11 cellular contexts compared by ENCODE assay signal in the genomic region with DNA sequence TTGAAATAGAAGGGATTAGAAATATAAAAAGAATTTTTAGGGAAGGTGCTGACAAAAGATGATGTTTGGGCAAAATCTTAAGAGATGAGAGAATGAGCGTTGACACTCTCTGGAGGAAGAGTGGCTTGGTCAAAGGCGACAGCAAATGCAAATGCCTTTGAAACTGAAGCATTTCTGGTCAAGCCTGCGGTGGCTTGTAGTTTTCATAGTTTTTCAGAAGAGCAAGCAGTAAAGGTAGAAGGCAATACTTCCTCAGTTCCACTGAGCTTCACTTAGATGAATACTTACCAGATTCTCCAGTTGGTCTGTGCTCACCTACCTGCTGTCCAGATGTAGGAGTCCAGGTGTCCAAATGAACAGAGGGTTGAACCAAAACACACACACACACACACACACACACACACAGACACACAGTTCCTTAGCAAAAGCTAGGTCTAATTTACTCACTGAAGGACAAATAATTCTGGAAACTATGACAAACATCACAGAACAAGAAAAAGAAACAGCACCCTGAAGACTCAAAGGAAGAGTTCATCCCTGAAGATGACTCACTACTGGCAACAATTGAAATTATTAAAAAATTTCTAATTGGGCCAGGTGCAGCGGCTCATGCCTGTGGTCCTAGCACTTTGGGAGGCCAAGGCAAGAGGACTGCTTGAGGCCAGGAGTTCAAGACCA. TPM values are rescaled to one million over a fixed set of nuclear protein-coding genes. Genes with fewer than 3 reads are reported as not detected.
DNase-seq lines count a peak whose midpoint lies in the region; ATAC-seq, FAIRE-seq and TF ChIP-seq lines count a peak whose summit lies in the region.
"Had no signal": no experiment of that assay in that cellular context is flagged by ENCODE, and none has a peak within 500 bp of the region (broad histone marks: within the 10 kb centered on the region; RNA-seq: fewer than 3 reads in every experiment).

No MANE protein-coding gene starts in this region.

- H3K4me1 Mint-ChIP-seq in activated T-cell treated with anti-CD3 and anti-CD28 coated beads, Interleukin-2, amount 50 U/mL, for 24 hours (ENCODE audit: low read depth): peaks cover 32% of the 10 kb centered on the region

- no peaks in the 10 kb centered on the region for H3K27me3 ChIP-seq in mesenchymal stem cell (ENCODE audit: control insufficient read depth in 1 of 2, insufficient read depth in 1 of 2, low read length in 2 of 2)
- H3K27me3 ChIP-seq: uterus had no signal

- no peaks in the 10 kb centered on the region for H3K79me1 ChIP-seq in mesenchymal stem cell (replicated peaks; ENCODE audit: low read length, poor library complexity, severe bottlenecking)

- peak overlapping the region; percentile 38 for H3K9ac ChIP-seq in mesenchymal stem cell (ENCODE audit: low read length)

- no peaks in the 10 kb centered on the region for H3K36me3 Mint-ChIP-seq in activated T-cell treated with anti-CD3 and anti-CD28 coated beads, Interleukin-2, amount 50 U/mL, for 24 hours (ENCODE audit: low read depth)

- H2AFZ ChIP-seq in mesenchymal stem cell (ENCODE audit: low read depth, low read length): no peak overlapping the region

- no peaks in the 10 kb centered on the region for H3K9me3 Mint-ChIP-seq in activated T-cell treated with anti-CD3 and anti-CD28 coated beads, Interleukin-2, amount 50 U/mL, for 24 hours

- ATAC-seq in GM21825 (IDR thresholded peaks at IDR 0.05; ENCODE audit: unreplicated experiment): peak; percentile 46
- peak; percentile 76 for ATAC-seq in HG03521 (IDR thresholded peaks at IDR 0.05; ENCODE audit: unreplicated experiment)
- ATAC-seq: psoas muscle had no signal

- peak overlapping the region; percentile 41 for H3K27ac Mint-ChIP-seq in activated T-cell treated with anti-CD3 and anti-CD28 coated beads, Interleukin-2, amount 50 U/mL, for 24 hours

- H2AK5ac ChIP-seq in mesenchymal stem cell (ENCODE audit: low read length, severe bottlenecking): peak overlapping the region; percentile 73

- H2BK5ac ChIP-seq in mesenchymal stem cell (ENCODE audit: low read depth, low read length, poor library complexity, severe bottlenecking): no peak overlapping the region

- no peak overlapping the region for H4K91ac ChIP-seq in mesenchymal stem cell (ENCODE audit: low read length)

- no peak overlapping the region for H2BK120ac ChIP-seq in mesenchymal stem cell (ENCODE audit: low read depth, low read length)

- H3K14ac ChIP-seq in mesenchymal stem cell (ENCODE audit: low read length in 2 of 2): no peak overlapping the region

- no peak for TF ChIP-seq POLR2A in H54 (IDR thresholded peaks at IDR 0.05; ENCODE audit: low read depth, low read length)

- H2BK15ac ChIP-seq in mesenchymal stem cell (ENCODE audit: low read depth, poor library complexity, severe bottlenecking): no peak overlapping the region

- no peak overlapping the region for H3K4me3 Mint-ChIP-seq in activated T-cell treated with anti-CD3 and anti-CD28 coated beads, Interleukin-2, amount 50 U/mL, for 24 hours

- no peak overlapping the region for H3K4me3 ChIP-seq in mesenchymal stem cell (ENCODE audit: insufficient read depth in 1 of 2, low read depth in 1 of 2, low read length in 2 of 2)
- H3K4me3 ChIP-seq: psoas muscle, uterus had no signal

- no peak for FAIRE-seq in H54 (lab: Jason Lieb, UNC)
- FAIRE-seq: endothelial cell of umbilical vein had no signal

- peaks cover 2% of the 10 kb centered on the region for H3K4me1 ChIP-seq in mesenchymal stem cell (ENCODE audit: control insufficient read depth, insufficient read depth, low read depth, low read length)
- H3K4me1 ChIP-seq: psoas muscle, uterus had no signal

- DNase-seq in activated T-cell treated with anti-CD3 and anti-CD28 coated beads, Interleukin-2, amount 50 U/mL, for 24 hours: no peak
- no peak for DNase-seq in activated T-cell treated with anti-CD3 and anti-CD28 coated beads, Interleukin-2, amount 50 U/mL, for 1 hour
- peak; percentile 37 for DNase-seq in mesenchymal stem cell
- no peak for DNase-seq in epidermal melanocyte (ENCODE audit: insufficient read length, low spot score)
- DNase-seq in islet precursor cell: no peak
- no peak for DNase-seq in H54 (ENCODE audit: insufficient read length, low spot score)
- DNase-seq: psoas muscle, uterus had no signal

- no peak overlapping the region for H3K23ac ChIP-seq in mesenchymal stem cell (ENCODE audit: low read length in 2 of 2)

- H2BK12ac ChIP-seq in mesenchymal stem cell (ENCODE audit: low read length in 2 of 2): no peak overlapping the region

- no peak overlapping the region for H3K18ac ChIP-seq in mesenchymal stem cell (ENCODE audit: low read depth in 1 of 2, low read length in 2 of 2)

- no peak overlapping the region for H4K8ac ChIP-seq in mesenchymal stem cell (ENCODE audit: low read length)

- no peak overlapping the region for H3K27ac ChIP-seq in mesenchymal stem cell (ENCODE audit: low read length, poor library complexity, severe bottlenecking)
- H3K27ac ChIP-seq: psoas muscle, uterus had no signal

- no peak overlapping the region for H3K4ac ChIP-seq in mesenchymal stem cell (ENCODE audit: low read depth in 1 of 2, low read length in 2 of 2)

- H3K9me3 ChIP-seq in mesenchymal stem cell (ENCODE audit: control insufficient read depth, low read length): no peaks in the 10 kb centered on the region
- H3K9me3 ChIP-seq: psoas muscle, uterus had no signal

- no peaks in the 10 kb centered on the region for H3K27me3 Mint-ChIP-seq in activated T-cell treated with anti-CD3 and anti-CD28 coated beads, Interleukin-2, amount 50 U/mL, for 24 hours

- no peaks in the 10 kb centered on the region for H3K36me3 ChIP-seq in mesenchymal stem cell (ENCODE audit: control insufficient read depth in 1 of 2, insufficient read depth in 2 of 2, low read depth in 1 of 2, low read length in 2 of 2)
- H3K36me3 ChIP-seq: uterus had no signal

- no peak overlapping the region for H3K4me2 ChIP-seq in mesenchymal stem cell (ENCODE audit: low read length, poor library complexity, severe bottlenecking)

- WGBS in mesenchymal stem cell: 89% methylated on average over 4 of the region's 4 CpGs

RNA-seq across cellular contexts. Expression of a gene that starts 12.1 kb away (rescaled TPM):
- 21.9 TPM for polyA plus RNA-seq in mesenchymal stem cell (2013, experiment 1 of 2)
- polyA plus RNA-seq in mesenchymal stem cell (2013, experiment 2 of 2): 21.5 TPM
